ENCODE assay signal across 11 cellular contexts in the genomic region with DNA sequence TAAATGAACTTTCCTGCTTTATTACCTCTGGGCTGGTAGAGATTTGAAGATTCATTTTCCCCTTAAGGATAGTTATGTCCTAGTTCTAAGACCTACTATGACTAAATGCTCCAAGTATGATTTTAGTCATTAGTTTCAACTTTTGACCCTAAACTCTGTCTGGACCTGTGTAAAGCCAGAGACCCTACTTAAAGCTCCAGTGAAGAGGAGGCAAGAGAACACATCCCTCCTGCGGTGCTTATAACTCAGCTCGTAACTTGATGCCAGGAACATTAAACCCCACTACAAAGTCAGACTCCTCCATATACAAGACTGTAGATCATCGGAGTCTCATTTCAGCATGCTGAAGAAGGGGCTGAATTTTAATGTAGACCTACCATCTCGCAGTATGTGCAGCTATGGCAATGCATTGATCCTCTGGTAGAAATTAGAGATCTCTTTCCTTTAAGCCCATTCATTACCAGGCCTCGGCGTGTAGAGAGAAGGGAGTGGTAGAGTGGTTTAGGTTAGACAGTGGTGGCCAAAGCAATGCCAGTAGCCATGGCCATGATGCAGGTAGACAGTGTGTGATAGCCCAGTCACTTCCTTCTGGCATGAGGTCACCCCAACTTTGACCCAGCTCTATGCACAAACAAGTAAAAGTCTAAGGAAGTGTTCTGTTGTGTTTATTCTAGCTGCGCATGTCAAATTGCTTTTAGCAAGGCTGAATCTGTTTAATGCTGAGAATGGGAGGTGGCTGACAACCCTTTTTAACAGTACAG. TPM values are rescaled to one million over a fixed set of nuclear protein-coding genes. Genes with fewer than 3 reads are reported as not detected.
DNase-seq lines count a peak whose midpoint lies in the region; ATAC-seq and TF ChIP-seq lines count a peak whose summit lies in the region.
"Had no signal": no experiment of that assay in that cellular context is flagged by ENCODE, and none has a peak within 500 bp of the region (broad histone marks: within the 10 kb centered on the region; RNA-seq: fewer than 3 reads in every experiment).

No MANE protein-coding gene starts in this region.

- TF ChIP-seq EP300 in tibial nerve (IDR thresholded peaks at IDR 0.05) = no peak

- H3K9me3 ChIP-seq in tibial nerve = peaks cover 0 to 3% (median 0%) of the 10 kb centered on the region in 4 donors

- TF ChIP-seq POLR2A in tibial nerve (IDR thresholded peaks at IDR 0.05) = no peak

- peaks cover 0 to 7% (median 2%) of the 10 kb centered on the region in 7 donors for H3K9me3 Mint-ChIP-seq in CD14-positive monocyte
- peaks cover 6% of the 10 kb centered on the region; the same call in 1 of the 2 replicates for H3K9me3 Mint-ChIP-seq in HFFc6
- no peaks in the 10 kb centered on the region for H3K9me3 Mint-ChIP-seq in T-cell
- no peaks in the 10 kb centered on the region for H3K9me3 Mint-ChIP-seq in stimulated activated naive B cell treated with anti-CD40 and anti-IgM and Interleukin-4, amounts not matched to agents 10 μg/mL and 1 μg/mL and 100 μg/mL, for 72 hours

- CTCF ChIA-PET in T-cell (lab: Charles Lee) = interaction anchor here (0.5 to 1.1 kb wide), 5 partner anchors 14 to 122 kb away, joined by 3 to 8 read pairs (median 4); no protein-coding TSS in a partner anchor

- H3K27ac Mint-ChIP-seq in CD14-positive monocyte (peak overlapping the region in 5 of 7 donors; percentile 51 to 93 (median 80)), HFFc6 (no peak overlapping the region), T-cell (peak overlapping the region; percentile 17 to 87)
- H3K27ac Mint-ChIP-seq in stimulated activated naive B cell treated with anti-CD40 and anti-IgM and Interleukin-4, amounts not matched to agents 10 μg/mL and 1 μg/mL and 100 μg/mL, for 72 hours = no peak overlapping the region

- H3K36me3 Mint-ChIP-seq in CD14-positive monocyte (peaks cover 0 to 4% of the 10 kb centered on the region in 2 donors), HFFc6 (ENCODE audit: low read depth) (no peaks in the 10 kb centered on the region), T-cell (no peaks in the 10 kb centered on the region)
- H3K36me3 Mint-ChIP-seq in stimulated activated naive B cell treated with anti-CD40 and anti-IgM and Interleukin-4, amounts not matched to agents 10 μg/mL and 1 μg/mL and 100 μg/mL, for 72 hours = peaks cover 0 to 3% of the 10 kb centered on the region in 2 donors

- H3K4me3 Mint-ChIP-seq in CD14-positive monocyte (no peak overlapping the region), HFFc6 (no peak overlapping the region), T-cell (no peak overlapping the region)
- H3K4me3 Mint-ChIP-seq in stimulated activated naive B cell treated with anti-CD40 and anti-IgM and Interleukin-4, amounts not matched to agents 10 μg/mL and 1 μg/mL and 100 μg/mL, for 72 hours = no peak overlapping the region

- H3K36me3 ChIP-seq in tibial nerve = no peaks in the 10 kb centered on the region

- H3K4me1 Mint-ChIP-seq in CD14-positive monocyte (peaks cover 47% of the 10 kb centered on the region), HFFc6 (ENCODE audit: low read depth) (peaks cover 19% of the 10 kb centered on the region), T-cell (peaks cover 39 to 46% (median 41%) of the 10 kb centered on the region in 3 donors)
- peaks cover 28 to 37% of the 10 kb centered on the region in 2 donors for H3K4me1 Mint-ChIP-seq in stimulated activated naive B cell treated with anti-CD40 and anti-IgM and Interleukin-4, amounts not matched to agents 10 μg/mL and 1 μg/mL and 100 μg/mL, for 72 hours

- ATAC-seq in T-cell (replicated peaks in 1 of 4) (no peak), foreskin keratinocyte (peak; percentile 57), HG03520 (IDR thresholded peaks at IDR 0.05; ENCODE audit: unreplicated experiment) (no peak)
- ATAC-seq in stimulated activated naive B cell treated with anti-CD40 and anti-IgM and Interleukin-4, amounts not matched to agents 10 μg/mL and 1 μg/mL and 100 μg/mL, for 72 hours (replicated peaks) = no peak

- H3K27ac ChIP-seq in foreskin keratinocyte (no peak overlapping the region), tibial nerve (no peak overlapping the region)

- H3K27me3 ChIP-seq in foreskin keratinocyte (no peaks in the 10 kb centered on the region), tibial nerve (no peaks in the 10 kb centered on the region)

- intact Hi-C loops in CD14-positive monocyte (cut with micrococcal nuclease) = loop anchor here (10.0 kb wide), 2 partner anchors 268 to 278 kb away; no protein-coding TSS in a partner anchor

- 87 to 90% methylated on average over 7 of the region's 7 CpGs for WGBS in tibial nerve, 2 donors

- no peak overlapping the region for H3K4me3 ChIP-seq in tibial nerve

- TF ChIP-seq CTCF in CD14-positive monocyte (IDR thresholded peaks at IDR 0.05) (no peak), HFFc6 (IDR thresholded peaks at IDR 0.05) (no peak), foreskin keratinocyte (conservative IDR thresholded peaks at IDR 0.05) (no peak), tibial nerve (IDR thresholded peaks at IDR 0.05) (no peak)

- DNase-seq in CD14-positive monocyte (ENCODE audit: low spot score) (no peak), HFFc6 (peak; percentile 4), T-cell (no peak), foreskin keratinocyte (peak; percentile 20 to 38), tibial nerve (ENCODE audit: low spot score in 2 of 2) (no peak), NCI-H1092 treated with DMSO at 0.1 percent for 48 hours (lab: John Stamatoyannopoulos, UW) (no peak)
- no peak for DNase-seq in stimulated activated naive B cell treated with anti-CD40 and anti-IgM and Interleukin-4, amounts not matched to agents 10 μg/mL and 1 μg/mL and 100 μg/mL, for 72 hours
- DNase-seq: DMS53, HCEC 1CT had no signal

- H3K4me1 ChIP-seq in foreskin keratinocyte (no peaks in the 10 kb centered on the region), tibial nerve (no peaks in the 10 kb centered on the region)

- POLR2A ChIA-PET in T-cell (lab: Charles Lee) = interaction anchor here in 1 of 2 donors (0.6 kb wide), 1 partner anchor 27 kb away, joined by 6 read pairs; no protein-coding TSS in a partner anchor

- H3K27me3 Mint-ChIP-seq in CD14-positive monocyte (ENCODE audit: low read depth in 3 of 3) (peaks cover 0 to 2% (median 0%) of the 10 kb centered on the region in 3 donors), HFFc6 (ENCODE audit: insufficient read depth) (peaks cover 3% of the 10 kb centered on the region), T-cell (no peaks in the 10 kb centered on the region)
- no peaks in the 10 kb centered on the region for H3K27me3 Mint-ChIP-seq in stimulated activated naive B cell treated with anti-CD40 and anti-IgM and Interleukin-4, amounts not matched to agents 10 μg/mL and 1 μg/mL and 100 μg/mL, for 72 hours

RNA-seq across cellular contexts. Expression of gene MYB, which starts 34.8 kb away (rescaled TPM):
- polyA plus RNA-seq in CD14-positive monocyte (1 to 10 TPM; 1.7 to 2.2 TPM), foreskin keratinocyte (0.09 and 0.13 TPM in 2 replicates)
- total RNA-seq in HFFc6 (2021; fragmentation: NEBNext Ultra II Directional; extraction: Animal tissue kit (Norgen Biotek cat#: 25700)) = under 1 TPM; 0.17 to 0.35 (median 0.19) TPM
- total RNA-seq in T-cell (10 to 100 TPM in 4 of 5 donors, 1 to 10 TPM in 1; 4.4 to 23.9 (median 17.1) TPM), foreskin keratinocyte (0.34 and 0.42 TPM in 2 replicates), tibial nerve (1 to 10 TPM in 1 of 4 donors, under 1 TPM in 3; 0.63 to 1.2 (median 0.83) TPM)
- total RNA-seq: lung microvascular endothelial cell had no signal

Comparison
In these comparisons a context has a peak if more than half of its experiments do, and no peak if none do; other contexts are left out.
1. DNase-seq: peak in HFFc6 (single experiment) and foreskin keratinocyte (2 of 2); none in CD14-positive monocyte (single experiment), T-cell (0 of 34), stimulated activated naive B cell treated with anti-CD40 and anti-IgM and Interleukin-4, amounts not matched to agents 10 μg/mL and 1 μg/mL and 100 μg/mL, for 72 hours (single experiment), tibial nerve (0 of 2) and NCI-H1092 treated with DMSO at 0.1 percent for 48 hours (single experiment).
2. H3K27ac Mint-ChIP-seq: peak in CD14-positive monocyte (5 of 7) and T-cell (2 of 2); none in HFFc6 (single experiment) and stimulated activated naive B cell treated with anti-CD40 and anti-IgM and Interleukin-4, amounts not matched to agents 10 μg/mL and 1 μg/mL and 100 μg/mL, for 72 hours (single experiment).